8 cellular contexts compared by ENCODE assay signal in the genomic region with DNA sequence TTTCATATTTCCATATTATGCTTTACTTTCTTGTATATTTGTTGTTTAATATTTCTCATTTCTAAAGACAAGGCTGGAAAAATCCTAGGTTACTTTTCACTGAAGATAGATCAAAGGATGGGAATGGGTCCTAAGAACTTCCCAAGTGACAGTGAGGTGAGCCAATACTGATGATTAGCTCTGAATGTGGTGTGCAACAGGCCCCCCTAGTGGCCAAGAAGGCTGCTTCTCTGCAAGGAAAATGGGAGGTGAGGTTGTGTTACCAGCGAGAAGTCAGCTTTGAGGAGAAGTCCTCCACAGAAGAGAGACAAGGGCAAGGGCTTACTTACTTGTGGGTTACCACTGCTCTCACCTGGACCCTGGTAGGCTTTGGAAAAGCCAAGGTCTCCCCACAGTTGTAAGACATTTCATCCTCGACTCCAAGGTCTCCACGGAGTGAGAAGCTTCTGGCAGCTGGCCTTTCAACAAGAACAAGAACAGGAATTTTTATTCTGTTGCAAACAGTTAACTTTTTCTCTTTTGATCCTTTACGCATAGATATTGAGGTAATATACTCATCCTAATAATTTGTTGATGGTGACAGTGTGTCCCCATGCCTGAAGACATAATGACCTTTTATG.
DNase-seq lines count a peak whose midpoint lies in the region; ATAC-seq, FAIRE-seq and TF ChIP-seq lines count a peak whose summit lies in the region.

No MANE protein-coding gene starts in this region.

- no peak for TF ChIP-seq EP300 in GM12878 (IDR thresholded peaks at IDR 0.05; ENCODE audit: borderline replicate concordance in 1 of 2, control insufficient read depth in 1 of 2, low read depth in 2 of 2, low read length in 2 of 2)

- no peak for TF ChIP-seq POLR2A in GM12878 (IDR thresholded peaks at IDR 0.05; ENCODE audit: low read depth, low read length)

- no peaks in the 10 kb centered on the region for H3K36me3 ChIP-seq in GM12878 (ENCODE audit: control insufficient read depth in 2 of 2, insufficient read depth in 2 of 2, low read length in 1 of 2)

- H2AFZ ChIP-seq in GM12878 (ENCODE audit: control insufficient read depth, low read depth, low read length), result no peak overlapping the region

- H3K27me3 ChIP-seq in GM12878 (replicated peaks in 1 of 2; ENCODE audit: control insufficient read depth in 2 of 2, insufficient read depth in 2 of 2, low read length in 1 of 2), result no peaks in the 10 kb centered on the region

- peak; percentile 67 for TF ChIP-seq RAD21 in GM12878 (IDR thresholded peaks at IDR 0.05; ENCODE audit: insufficient read depth, low read depth, low read length)

- DNase-seq in ACHN (peak; percentile 62), GM12865 (ENCODE audit: low read depth) (peak; percentile 54), NCI-H446 (lab: John Stamatoyannopoulos, UW) (peak; percentile 25 to 55), GM12878 (ENCODE audit: low read depth, low spot score) (no peak), iPS-NIHi11 (ENCODE audit: low spot score) (peak; percentile 67)
- peak; percentile 2 for DNase-seq in stimulated activated CD8-positive, alpha-beta memory T cell treated with anti-CD3 and anti-CD28 coated beads, Interleukin-4, amount 100 ng/mL, for 24 hours (ENCODE audit: low read depth)
- DNase-seq in NK-92 treated with Interleukin-12 subunit alpha and Interleukin-12 subunit beta, amount 100 ng/mL, for 24 hours (lab: John Stamatoyannopoulos, UW), result no peak

- H3K4me1 ChIP-seq in GM12878 (ENCODE audit: control insufficient read depth, insufficient read depth, low read length), result no peaks in the 10 kb centered on the region

- no TSS peak for BruUV-seq in GM12878 (replicated peaks; lab: Mats Ljungman, UMichigan)

- FAIRE-seq in GM12878 (lab: Jason Lieb, UNC), result peak; percentile 18

- 14% methylated on average over 4 of the region's 4 CpGs for WGBS in GM12878 (ENCODE audit: insufficient coverage, insufficient replicate concordance, low lambda C conversion rate, missing lambda C conversion rate)

- H3K27ac ChIP-seq in GM12878 (ENCODE audit: control insufficient read depth, insufficient read depth), result no peak overlapping the region

- H3K9me3 ChIP-seq in GM12878 (replicated peaks; ENCODE audit: control insufficient read depth, insufficient read depth, low read length), result no peaks in the 10 kb centered on the region

- no peak overlapping the region for H3K4me3 ChIP-seq in GM12865 (ENCODE audit: low read depth, low read length)
- H3K4me3 ChIP-seq in GM12878, result no peak overlapping the region

- TF ChIP-seq CTCF in GM12865 (IDR thresholded peaks at IDR 0.05; ENCODE audit: insufficient read depth, low read depth, low read length, missing control alignments), result peak; percentile 83
- TF ChIP-seq CTCF in GM12878 (IDR thresholded peaks at IDR 0.05 in 2 of 3, conservative IDR thresholded peaks at IDR 0.05 in 1 of 3; ENCODE audit: control insufficient read depth in 2 of 3, extremely low read depth in 1 of 3, insufficient read depth in 1 of 3, low read depth in 3 of 3, low read length in 3 of 3), result peak; percentile 69 to 84 (median 83)

- in situ Hi-C loops in ACHN (cut with HindIII; ENCODE audit: low pct_ligation_motif_present, low pct_unique_long_range_greater_than_20kb, low sequenced_read_pairs) (loop anchor here (25.0 kb wide), 1 partner anchor 151 kb away; no protein-coding TSS in a partner anchor), GM12878 (cut with MboI) (loop anchor here (5.0 kb wide), 1 partner anchor 141 kb away; no protein-coding TSS in a partner anchor)

- no peak overlapping the region for H3K4me2 ChIP-seq in GM12878 (ENCODE audit: control insufficient read depth, insufficient read depth)

- H3K79me2 ChIP-seq in GM12878 (ENCODE audit: control insufficient read depth, insufficient read depth, low read length), result no peaks in the 10 kb centered on the region

- RAD21 ChIA-PET in GM12878 (lab: Charles Lee; ENCODE audit: unreplicated experiment), result interaction anchor here (0.6 to 4.1 kb wide), 4 partner anchors 139 to 489 kb away, joined by 3 to 43 read pairs (median 6); no protein-coding TSS in a partner anchor

- CTCF ChIA-PET in GM12878 (lab: Yijun Ruan, JAX), result interaction anchor here (0.6 to 7.8 kb wide), 29 partner anchors 9 to 789 kb away, joined by 3 to 182 read pairs (median 4); no protein-coding TSS in a partner anchor

- intact Hi-C loops in GM12878 (cut with micrococcal nuclease; ENCODE audit: unreplicated experiment), result loop anchor here (5.0 kb wide), 1 partner anchor 691 kb away; no protein-coding TSS in a partner anchor

- ATAC-seq in HG02938 (IDR thresholded peaks at IDR 0.05; ENCODE audit: unreplicated experiment) (peak; percentile 65), GM12878 (peak; percentile 88)

- POLR2A ChIA-PET in GM12878 (lab: Charles Lee), result no interaction called here

- H4K20me1 ChIP-seq in GM12878 (ENCODE audit: control insufficient read depth, insufficient read depth), result no peaks in the 10 kb centered on the region

- SMC1A ChIA-PET in GM12878 (lab: Charles Lee; ENCODE audit: uncharacterized antibody, unreplicated experiment), result interaction anchor here (0.6 to 5.6 kb wide), 9 partner anchors 10 to 1205 kb away, joined by 3 to 61 read pairs (median 4); no protein-coding TSS in a partner anchor

- H3K9ac ChIP-seq in GM12878 (ENCODE audit: control insufficient read depth, insufficient read depth, low read length), result no peak overlapping the region

TF ChIP-seq in GM12878, 131 proteins besides CTCF, POLR2A, EP300 and RAD21:
- TF ChIP-seq, protein P1, sequence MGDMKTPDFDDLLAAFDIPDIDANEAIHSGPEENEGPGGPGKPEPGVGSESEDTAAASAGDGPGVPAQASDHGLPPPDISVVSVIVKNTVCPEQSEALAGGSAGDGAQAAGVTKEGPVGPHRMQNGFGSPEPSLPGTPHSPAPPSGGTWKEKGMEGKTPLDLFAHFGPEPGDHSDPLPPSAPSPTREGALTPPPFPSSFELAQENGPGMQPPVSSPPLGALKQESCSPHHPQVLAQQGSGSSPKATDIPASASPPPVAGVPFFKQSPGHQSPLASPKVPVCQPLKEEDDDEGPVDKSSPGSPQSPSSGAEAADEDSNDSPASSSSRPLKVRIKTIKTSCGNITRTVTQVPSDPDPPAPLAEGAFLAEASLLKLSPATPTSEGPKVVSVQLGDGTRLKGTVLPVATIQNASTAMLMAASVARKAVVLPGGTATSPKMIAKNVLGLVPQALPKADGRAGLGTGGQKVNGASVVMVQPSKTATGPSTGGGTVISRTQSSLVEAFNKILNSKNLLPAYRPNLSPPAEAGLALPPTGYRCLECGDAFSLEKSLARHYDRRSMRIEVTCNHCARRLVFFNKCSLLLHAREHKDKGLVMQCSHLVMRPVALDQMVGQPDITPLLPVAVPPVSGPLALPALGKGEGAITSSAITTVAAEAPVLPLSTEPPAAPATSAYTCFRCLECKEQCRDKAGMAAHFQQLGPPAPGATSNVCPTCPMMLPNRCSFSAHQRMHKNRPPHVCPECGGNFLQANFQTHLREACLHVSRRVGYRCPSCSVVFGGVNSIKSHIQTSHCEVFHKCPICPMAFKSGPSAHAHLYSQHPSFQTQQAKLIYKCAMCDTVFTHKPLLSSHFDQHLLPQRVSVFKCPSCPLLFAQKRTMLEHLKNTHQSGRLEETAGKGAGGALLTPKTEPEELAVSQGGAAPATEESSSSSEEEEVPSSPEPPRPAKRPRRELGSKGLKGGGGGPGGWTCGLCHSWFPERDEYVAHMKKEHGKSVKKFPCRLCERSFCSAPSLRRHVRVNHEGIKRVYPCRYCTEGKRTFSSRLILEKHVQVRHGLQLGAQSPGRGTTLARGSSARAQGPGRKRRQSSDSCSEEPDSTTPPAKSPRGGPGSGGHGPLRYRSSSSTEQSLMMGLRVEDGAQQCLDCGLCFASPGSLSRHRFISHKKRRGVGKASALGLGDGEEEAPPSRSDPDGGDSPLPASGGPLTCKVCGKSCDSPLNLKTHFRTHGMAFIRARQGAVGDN (IDR thresholded peaks at IDR 0.05), result no peak
- no peak for TF ChIP-seq BCL11A (IDR thresholded peaks at IDR 0.05; ENCODE audit: low read depth, low read length)
- TF ChIP-seq SMC3 (IDR thresholded peaks at IDR 0.05; ENCODE audit: borderline replicate concordance, low read length), result peak; percentile 37; the same call in 1 of the 2 replicates

Comparison
In these comparisons a context has a peak if more than half of its experiments do, and no peak if none do; other contexts are left out.
1. DNase-seq: peak in ACHN (single experiment), GM12865 (single experiment), NCI-H446 (2 of 2), iPS-NIHi11 (single experiment) and stimulated activated CD8-positive, alpha-beta memory T cell treated with anti-CD3 and anti-CD28 coated beads, Interleukin-4, amount 100 ng/mL, for 24 hours (single experiment); none in GM12878 (single experiment) and NK-92 treated with Interleukin-12 subunit alpha and Interleukin-12 subunit beta, amount 100 ng/mL, for 24 hours (single experiment).